8 cellular contexts compared by ENCODE assay signal in the genomic region with DNA sequence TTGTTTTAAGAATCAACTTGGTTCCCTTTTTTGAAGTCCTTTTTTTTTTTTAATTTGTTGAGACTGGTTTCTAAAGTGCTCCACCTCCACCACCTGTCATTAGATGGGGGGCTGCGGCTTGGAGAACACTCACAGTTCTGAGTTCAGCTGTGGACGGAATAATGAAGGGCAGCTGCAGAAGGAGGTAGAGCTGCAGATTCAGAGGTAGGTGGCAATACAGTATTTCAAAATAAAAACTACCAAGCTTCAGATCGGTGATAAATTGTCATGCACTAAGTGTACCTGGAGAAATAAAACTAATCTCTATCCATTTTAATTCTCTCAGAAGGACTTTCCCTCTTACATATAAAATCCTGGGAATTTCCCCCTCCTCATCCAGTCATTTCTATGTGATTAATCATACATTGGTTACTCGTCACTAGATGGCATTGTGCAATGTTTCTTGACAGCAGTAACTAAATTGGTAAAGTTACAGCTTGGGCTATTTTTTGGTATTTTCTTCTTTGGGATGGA.
A peak's percentile ranks its signal among the peaks of the same experiment; 100 is the strongest.
DNase-seq lines count a peak whose midpoint lies in the region; ATAC-seq and TF ChIP-seq lines count a peak whose summit lies in the region.

No MANE protein-coding gene starts in this region.

- peak overlapping the region; percentile 34 for H3K27ac ChIP-seq in KOPT-K1 (ENCODE audit: low read depth, low read length, poor library complexity, severe bottlenecking)
- H3K27ac ChIP-seq in psoas muscle, result no peak overlapping the region

- intact Hi-C loops in activated CD4-positive, alpha-beta memory T cell treated with anti-CD3 and anti-CD28 coated beads for 36 hours (cut with micrococcal nuclease), result loop anchor here (1.0 to 10.0 kb wide), 7 partner anchors 12 to 491 kb away; a partner anchor contains a TSS
- intact Hi-C loops in psoas muscle (cut with DNase I), result loop anchor here in 1 of 2 donors (5.0 kb wide), 1 partner anchor 81 kb away; a partner anchor contains a TSS

- H3K36me3 ChIP-seq in KOPT-K1 (ENCODE audit: insufficient read depth, low read length) (no peaks in the 10 kb centered on the region), psoas muscle (ENCODE audit: insufficient read depth in 1 of 2, low read depth in 1 of 2) (no peaks in the 10 kb centered on the region)

- no peak for DNase-seq in activated CD4-positive, alpha-beta memory T cell treated with anti-CD3 and anti-CD28 coated beads for 36 hours
- DNase-seq in activated CD4-positive, alpha-beta memory T cell treated with anti-CD3 and anti-CD28 coated beads, Interleukin-2, amount 10 ng/mL, durations not matched to agents 7 days and 5 days, result no peak
- no peak for DNase-seq in activated naive CD8-positive, alpha-beta T cell treated with anti-CD3 and anti-CD28 coated beads, Interleukin-2, amount 50 U/mL, for 24 hours
- DNase-seq in iris pigment epithelial cell (ENCODE audit: low read depth), result peak; percentile 91
- DNase-seq in NCI-H128 (lab: John Stamatoyannopoulos, UW; ENCODE audit: unreplicated experiment), result no peak
- no peak for DNase-seq in psoas muscle

- H3K27ac Mint-ChIP-seq in activated CD4-positive, alpha-beta memory T cell treated with anti-CD3 and anti-CD28 coated beads for 36 hours, result peak overlapping the region; percentile 64
- no peak overlapping the region for H3K27ac Mint-ChIP-seq in activated CD4-positive, alpha-beta memory T cell treated with anti-CD3 and anti-CD28 coated beads, Interleukin-2, amount 10 ng/mL, durations not matched to agents 7 days and 5 days
- H3K27ac Mint-ChIP-seq in activated naive CD8-positive, alpha-beta T cell treated with anti-CD3 and anti-CD28 coated beads, Interleukin-2, amount 50 U/mL, for 24 hours, result peak overlapping the region; percentile 73

- CTCF ChIA-PET in activated CD4-positive, alpha-beta memory T cell treated with anti-CD3 and anti-CD28 coated beads for 36 hours (lab: Charles Lee), result interaction anchor here (0.7 to 2.7 kb wide), 9 partner anchors 11 to 622 kb away, joined by 3 to 19 read pairs (median 4); a partner anchor contains a TSS
- CTCF ChIA-PET in activated CD4-positive, alpha-beta memory T cell treated with anti-CD3 and anti-CD28 coated beads, Interleukin-2, amount 10 ng/mL, durations not matched to agents 7 days and 5 days (lab: Charles Lee), result interaction anchor here (0.7 to 2.8 kb wide), 12 partner anchors 10 to 493 kb away, joined by 3 to 18 read pairs (median 3); a partner anchor contains a TSS

- no peaks in the 10 kb centered on the region for H3K27me3 ChIP-seq in psoas muscle (ENCODE audit: insufficient read depth in 3 of 3, low read length in 2 of 3)

- H3K27me3 Mint-ChIP-seq in activated CD4-positive, alpha-beta memory T cell treated with anti-CD3 and anti-CD28 coated beads for 36 hours, result no peaks in the 10 kb centered on the region
- no peaks in the 10 kb centered on the region for H3K27me3 Mint-ChIP-seq in activated CD4-positive, alpha-beta memory T cell treated with anti-CD3 and anti-CD28 coated beads, Interleukin-2, amount 10 ng/mL, durations not matched to agents 7 days and 5 days
- H3K27me3 Mint-ChIP-seq in activated naive CD8-positive, alpha-beta T cell treated with anti-CD3 and anti-CD28 coated beads, Interleukin-2, amount 50 U/mL, for 24 hours, result no peaks in the 10 kb centered on the region

- ATAC-seq in GM21786 (IDR thresholded peaks at IDR 0.05; ENCODE audit: unreplicated experiment) (peak; percentile 77), psoas muscle (no peak)
- ATAC-seq in activated naive CD8-positive, alpha-beta T cell treated with anti-CD3 and anti-CD28 coated beads, Interleukin-2, amount 50 U/mL, for 24 hours, result peak; percentile 79

- peaks cover 3% of the 10 kb centered on the region for H3K4me1 ChIP-seq in psoas muscle

- H3K4me1 Mint-ChIP-seq in activated CD4-positive, alpha-beta memory T cell treated with anti-CD3 and anti-CD28 coated beads for 36 hours (ENCODE audit: low read depth), result peaks cover 68% of the 10 kb centered on the region
- peaks cover 41% of the 10 kb centered on the region for H3K4me1 Mint-ChIP-seq in activated CD4-positive, alpha-beta memory T cell treated with anti-CD3 and anti-CD28 coated beads, Interleukin-2, amount 10 ng/mL, durations not matched to agents 7 days and 5 days
- peaks cover 51% of the 10 kb centered on the region for H3K4me1 Mint-ChIP-seq in activated naive CD8-positive, alpha-beta T cell treated with anti-CD3 and anti-CD28 coated beads, Interleukin-2, amount 50 U/mL, for 24 hours

- no peak overlapping the region for H3K4me3 ChIP-seq in psoas muscle

- H3K9me3 ChIP-seq in KOPT-K1 (ENCODE audit: insufficient read depth, low read length, poor library complexity, severe bottlenecking) (no peaks in the 10 kb centered on the region), psoas muscle (no peaks in the 10 kb centered on the region)

- no peaks in the 10 kb centered on the region for H3K36me3 Mint-ChIP-seq in activated CD4-positive, alpha-beta memory T cell treated with anti-CD3 and anti-CD28 coated beads for 36 hours
- peaks cover 6% of the 10 kb centered on the region for H3K36me3 Mint-ChIP-seq in activated CD4-positive, alpha-beta memory T cell treated with anti-CD3 and anti-CD28 coated beads, Interleukin-2, amount 10 ng/mL, durations not matched to agents 7 days and 5 days (ENCODE audit: low read depth)
- H3K36me3 Mint-ChIP-seq in activated naive CD8-positive, alpha-beta T cell treated with anti-CD3 and anti-CD28 coated beads, Interleukin-2, amount 50 U/mL, for 24 hours (ENCODE audit: low read depth), result peaks cover 3% of the 10 kb centered on the region

- no peak overlapping the region for H3K4me3 Mint-ChIP-seq in activated CD4-positive, alpha-beta memory T cell treated with anti-CD3 and anti-CD28 coated beads for 36 hours
- no peak overlapping the region for H3K4me3 Mint-ChIP-seq in activated CD4-positive, alpha-beta memory T cell treated with anti-CD3 and anti-CD28 coated beads, Interleukin-2, amount 10 ng/mL, durations not matched to agents 7 days and 5 days
- H3K4me3 Mint-ChIP-seq in activated naive CD8-positive, alpha-beta T cell treated with anti-CD3 and anti-CD28 coated beads, Interleukin-2, amount 50 U/mL, for 24 hours, result peak overlapping the region; percentile 42

- POLR2A ChIA-PET in activated CD4-positive, alpha-beta memory T cell treated with anti-CD3 and anti-CD28 coated beads for 36 hours (lab: Charles Lee), result interaction anchor here (0.6 to 1.1 kb wide), 2 partner anchors 75 to 82 kb away, joined by 3 to 4 read pairs; no protein-coding TSS in a partner anchor
- POLR2A ChIA-PET in activated CD4-positive, alpha-beta memory T cell treated with anti-CD3 and anti-CD28 coated beads, Interleukin-2, amount 10 ng/mL, durations not matched to agents 7 days and 5 days (lab: Charles Lee), result interaction anchor here (0.6 to 4.6 kb wide), 6 partner anchors 11 to 84 kb away, joined by 3 to 20 read pairs (median 9); a partner anchor contains a TSS

- no peak for TF ChIP-seq CTCF in psoas muscle (IDR thresholded peaks at IDR 0.05)

- WGBS in psoas muscle, 3 donors, result 12 to 23% (median 17%) methylated on average over 4 of the region's 4 CpGs

- no peaks in the 10 kb centered on the region for H3K9me3 Mint-ChIP-seq in activated CD4-positive, alpha-beta memory T cell treated with anti-CD3 and anti-CD28 coated beads for 36 hours
- H3K9me3 Mint-ChIP-seq in activated CD4-positive, alpha-beta memory T cell treated with anti-CD3 and anti-CD28 coated beads, Interleukin-2, amount 10 ng/mL, durations not matched to agents 7 days and 5 days, result no peaks in the 10 kb centered on the region
- no peaks in the 10 kb centered on the region for H3K9me3 Mint-ChIP-seq in activated naive CD8-positive, alpha-beta T cell treated with anti-CD3 and anti-CD28 coated beads, Interleukin-2, amount 50 U/mL, for 24 hours

Comparison
In these comparisons a context has a peak if more than half of its experiments do, and no peak if none do; other contexts are left out.
1. ATAC-seq: peak in GM21786 (single experiment) and activated naive CD8-positive, alpha-beta T cell treated with anti-CD3 and anti-CD28 coated beads, Interleukin-2, amount 50 U/mL, for 24 hours (single experiment); none in psoas muscle (0 of 4).